In the genomic region with DNA sequence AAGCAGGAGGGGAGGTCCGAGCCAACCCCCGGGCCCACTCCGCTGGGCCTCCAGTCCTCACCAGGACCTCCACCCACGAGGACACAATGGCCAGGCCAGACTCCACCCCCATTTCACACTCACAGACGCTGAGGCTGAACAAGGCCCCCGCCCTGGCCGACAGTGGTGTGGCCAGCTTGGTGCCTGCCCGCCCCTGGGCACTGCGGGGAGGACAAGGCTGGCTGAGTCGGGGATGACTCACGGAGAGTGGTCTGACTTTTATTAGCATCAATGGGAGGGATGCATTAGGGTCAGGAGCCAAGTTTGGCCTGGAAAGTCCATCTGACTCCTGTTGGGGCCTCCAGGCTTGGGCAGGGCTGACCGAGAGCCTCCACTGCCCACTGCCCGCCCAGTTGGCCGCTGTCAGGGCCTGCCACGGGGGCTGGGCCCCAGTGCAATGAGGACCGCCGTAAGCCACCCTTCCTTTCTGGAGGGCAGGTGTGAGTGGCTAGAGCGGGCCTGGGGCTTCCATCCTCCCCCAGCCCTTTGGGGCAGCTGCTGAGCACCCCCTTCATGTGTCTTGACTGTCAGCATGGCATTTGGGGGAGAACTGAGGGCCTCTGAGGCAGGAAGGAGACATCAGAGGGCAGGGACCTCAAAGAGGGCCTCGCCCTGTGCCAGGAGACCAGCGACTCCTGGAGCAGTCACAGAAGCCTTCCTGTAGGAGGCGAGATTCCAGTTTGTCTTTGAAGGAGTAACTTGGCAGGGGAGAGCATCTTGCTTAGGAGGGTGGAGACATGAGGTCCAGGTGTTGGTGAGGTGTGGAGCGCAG, we compare ENCODE assay signal across 1 cellular context.
TF ChIP-seq lines count a peak whose summit lies in the region.

No MANE protein-coding gene starts in this region.

TF ChIP-seq in SK-N-SH, 30 proteins besides CTCF, POLR2A, EP300 and RAD21 (continued from another document):
- TF ChIP-seq, protein P1, sequence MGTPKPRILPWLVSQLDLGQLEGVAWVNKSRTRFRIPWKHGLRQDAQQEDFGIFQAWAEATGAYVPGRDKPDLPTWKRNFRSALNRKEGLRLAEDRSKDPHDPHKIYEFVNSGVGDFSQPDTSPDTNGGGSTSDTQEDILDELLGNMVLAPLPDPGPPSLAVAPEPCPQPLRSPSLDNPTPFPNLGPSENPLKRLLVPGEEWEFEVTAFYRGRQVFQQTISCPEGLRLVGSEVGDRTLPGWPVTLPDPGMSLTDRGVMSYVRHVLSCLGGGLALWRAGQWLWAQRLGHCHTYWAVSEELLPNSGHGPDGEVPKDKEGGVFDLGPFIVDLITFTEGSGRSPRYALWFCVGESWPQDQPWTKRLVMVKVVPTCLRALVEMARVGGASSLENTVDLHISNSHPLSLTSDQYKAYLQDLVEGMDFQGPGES (IDR thresholded peaks at IDR 0.05; ENCODE audit: low read depth, low read length) = no peak
- TF ChIP-seq TCF12 (IDR thresholded peaks at IDR 0.05) (peak; percentile 78), FOXM1 (IDR thresholded peaks at IDR 0.05; ENCODE audit: low read depth) (no peak), EZH2phosphoT487 (IDR thresholded peaks at IDR 0.05; ENCODE audit: borderline replicate concordance, low read depth) (no peak), POLR2AphosphoS5 (IDR thresholded peaks at IDR 0.05; ENCODE audit: low read depth, low read length) (no peak; the same call in 1 of the 2 replicates), FOSL2 (IDR thresholded peaks at IDR 0.05; ENCODE audit: borderline replicate concordance, low read depth) (peak; percentile 80; the same call in 1 of the 2 replicates), SIN3A (IDR thresholded peaks at IDR 0.05; ENCODE audit: borderline replicate concordance, low read depth, low read length) (no peak), NFIC (IDR thresholded peaks at IDR 0.05; ENCODE audit: borderline replicate concordance) (peak; percentile 73), GATA2 (CRISPR knock-in tag; IDR thresholded peaks at IDR 0.05) (no peak), GABPA (IDR thresholded peaks at IDR 0.05; ENCODE audit: low read depth) (no peak), MEF2A (IDR thresholded peaks at IDR 0.05; ENCODE audit: borderline replicate concordance, low read depth) (no peak), RCOR1 (IDR thresholded peaks at IDR 0.05; ENCODE audit: low read length) (no peak), NRF1 (IDR thresholded peaks at IDR 0.05; ENCODE audit: low read depth, low read length) (no peak), ELF1 (IDR thresholded peaks at IDR 0.05) (no peak), CHD2 (IDR thresholded peaks at IDR 0.05; ENCODE audit: low read length, partially characterized antibody) (no peak), JUND (IDR thresholded peaks at IDR 0.05) (no peak; the same call in 1 of the 2 replicates), FOXJ3 (CRISPR knock-in tag; IDR thresholded peaks at IDR 0.05) (no peak)
- TF ChIP-seq, protein P2, sequence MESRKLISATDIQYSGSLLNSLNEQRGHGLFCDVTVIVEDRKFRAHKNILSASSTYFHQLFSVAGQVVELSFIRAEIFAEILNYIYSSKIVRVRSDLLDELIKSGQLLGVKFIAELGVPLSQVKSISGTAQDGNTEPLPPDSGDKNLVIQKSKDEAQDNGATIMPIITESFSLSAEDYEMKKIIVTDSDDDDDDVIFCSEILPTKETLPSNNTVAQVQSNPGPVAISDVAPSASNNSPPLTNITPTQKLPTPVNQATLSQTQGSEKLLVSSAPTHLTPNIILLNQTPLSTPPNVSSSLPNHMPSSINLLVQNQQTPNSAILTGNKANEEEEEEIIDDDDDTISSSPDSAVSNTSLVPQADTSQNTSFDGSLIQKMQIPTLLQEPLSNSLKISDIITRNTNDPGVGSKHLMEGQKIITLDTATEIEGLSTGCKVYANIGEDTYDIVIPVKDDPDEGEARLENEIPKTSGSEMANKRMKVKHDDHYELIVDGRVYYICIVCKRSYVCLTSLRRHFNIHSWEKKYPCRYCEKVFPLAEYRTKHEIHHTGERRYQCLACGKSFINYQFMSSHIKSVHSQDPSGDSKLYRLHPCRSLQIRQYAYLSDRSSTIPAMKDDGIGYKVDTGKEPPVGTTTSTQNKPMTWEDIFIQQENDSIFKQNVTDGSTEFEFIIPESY (IDR thresholded peaks at IDR 0.05; ENCODE audit: borderline replicate concordance, low read depth) = no peak
- TF ChIP-seq, protein P3, sequence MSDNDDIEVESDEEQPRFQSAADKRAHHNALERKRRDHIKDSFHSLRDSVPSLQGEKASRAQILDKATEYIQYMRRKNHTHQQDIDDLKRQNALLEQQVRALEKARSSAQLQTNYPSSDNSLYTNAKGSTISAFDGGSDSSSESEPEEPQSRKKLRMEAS (IDR thresholded peaks at IDR 0.05; ENCODE audit: low read depth) = peak; percentile 85
- TF ChIP-seq, protein P4, sequence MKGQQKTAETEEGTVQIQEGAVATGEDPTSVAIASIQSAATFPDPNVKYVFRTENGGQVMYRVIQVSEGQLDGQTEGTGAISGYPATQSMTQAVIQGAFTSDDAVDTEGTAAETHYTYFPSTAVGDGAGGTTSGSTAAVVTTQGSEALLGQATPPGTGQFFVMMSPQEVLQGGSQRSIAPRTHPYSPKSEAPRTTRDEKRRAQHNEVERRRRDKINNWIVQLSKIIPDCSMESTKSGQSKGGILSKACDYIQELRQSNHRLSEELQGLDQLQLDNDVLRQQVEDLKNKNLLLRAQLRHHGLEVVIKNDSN (IDR thresholded peaks at IDR 0.05; ENCODE audit: borderline replicate concordance, low read depth) = no peak
- TF ChIP-seq, protein P5, sequence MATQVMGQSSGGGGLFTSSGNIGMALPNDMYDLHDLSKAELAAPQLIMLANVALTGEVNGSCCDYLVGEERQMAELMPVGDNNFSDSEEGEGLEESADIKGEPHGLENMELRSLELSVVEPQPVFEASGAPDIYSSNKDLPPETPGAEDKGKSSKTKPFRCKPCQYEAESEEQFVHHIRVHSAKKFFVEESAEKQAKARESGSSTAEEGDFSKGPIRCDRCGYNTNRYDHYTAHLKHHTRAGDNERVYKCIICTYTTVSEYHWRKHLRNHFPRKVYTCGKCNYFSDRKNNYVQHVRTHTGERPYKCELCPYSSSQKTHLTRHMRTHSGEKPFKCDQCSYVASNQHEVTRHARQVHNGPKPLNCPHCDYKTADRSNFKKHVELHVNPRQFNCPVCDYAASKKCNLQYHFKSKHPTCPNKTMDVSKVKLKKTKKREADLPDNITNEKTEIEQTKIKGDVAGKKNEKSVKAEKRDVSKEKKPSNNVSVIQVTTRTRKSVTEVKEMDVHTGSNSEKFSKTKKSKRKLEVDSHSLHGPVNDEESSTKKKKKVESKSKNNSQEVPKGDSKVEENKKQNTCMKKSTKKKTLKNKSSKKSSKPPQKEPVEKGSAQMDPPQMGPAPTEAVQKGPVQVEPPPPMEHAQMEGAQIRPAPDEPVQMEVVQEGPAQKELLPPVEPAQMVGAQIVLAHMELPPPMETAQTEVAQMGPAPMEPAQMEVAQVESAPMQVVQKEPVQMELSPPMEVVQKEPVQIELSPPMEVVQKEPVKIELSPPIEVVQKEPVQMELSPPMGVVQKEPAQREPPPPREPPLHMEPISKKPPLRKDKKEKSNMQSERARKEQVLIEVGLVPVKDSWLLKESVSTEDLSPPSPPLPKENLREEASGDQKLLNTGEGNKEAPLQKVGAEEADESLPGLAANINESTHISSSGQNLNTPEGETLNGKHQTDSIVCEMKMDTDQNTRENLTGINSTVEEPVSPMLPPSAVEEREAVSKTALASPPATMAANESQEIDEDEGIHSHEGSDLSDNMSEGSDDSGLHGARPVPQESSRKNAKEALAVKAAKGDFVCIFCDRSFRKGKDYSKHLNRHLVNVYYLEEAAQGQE (IDR thresholded peaks at IDR 0.05; ENCODE audit: low read depth, low read length) = no peak
TF ChIP-seq in SK-N-SH: peak in this region for 5.
